13 cellular contexts compared by ENCODE assay signal in the genomic region with DNA sequence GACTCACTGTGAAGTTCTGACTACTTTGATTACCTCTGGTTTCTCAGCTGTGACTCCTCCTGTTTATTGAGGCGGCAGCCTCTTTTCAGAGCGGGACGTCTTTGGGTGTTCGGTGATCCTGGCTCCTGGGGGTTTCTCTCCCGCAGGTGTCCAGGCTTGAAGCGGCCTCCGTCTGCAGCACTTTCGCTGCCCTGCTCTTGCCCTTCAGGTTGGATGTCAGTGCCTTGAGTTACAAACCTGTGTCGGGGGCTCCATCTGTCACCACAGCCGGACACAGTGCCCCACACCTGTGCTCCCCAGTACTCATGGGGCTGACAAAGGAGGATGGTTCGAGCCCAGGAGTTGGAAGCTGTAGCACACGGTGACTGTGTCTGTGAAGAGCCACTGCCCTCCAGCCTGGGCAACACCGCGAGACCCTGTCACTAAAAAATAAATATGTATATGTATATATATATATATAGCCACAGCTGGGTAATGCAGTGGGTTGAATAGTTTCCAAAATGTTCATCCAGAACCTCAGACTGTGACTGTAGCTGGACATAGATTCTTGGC.
A peak's percentile ranks its signal among the peaks of the same experiment; 100 is the strongest.
DNase-seq lines count a peak whose midpoint lies in the region; ATAC-seq and TF ChIP-seq lines count a peak whose summit lies in the region.
"Had no signal": no experiment of that assay in that cellular context is flagged by ENCODE, and none has a peak within 500 bp of the region (broad histone marks: within the 10 kb centered on the region; RNA-seq: fewer than 3 reads in every experiment).

No MANE protein-coding gene starts in this region.

- no peak overlapping the region for H3K4me2 ChIP-seq in GM23338

- ATAC-seq in activated CD4-positive, alpha-beta T cell treated with anti-CD3 and anti-CD28 coated beads for 36 hours = no peak
- ATAC-seq in GM23338 = no peak
- no peak for ATAC-seq in activated CD8-positive, alpha-beta T cell treated with anti-CD3 and anti-CD28 coated beads for 36 hours
- no peak for ATAC-seq in naive thymus-derived CD4-positive, alpha-beta T cell
- ATAC-seq in GM19455 (IDR thresholded peaks at IDR 0.05; ENCODE audit: unreplicated experiment) = no peak
- ATAC-seq in HG03354 (IDR thresholded peaks at IDR 0.05; ENCODE audit: poor library complexity, severe bottlenecking, unreplicated experiment) = no peak
- ATAC-seq: gastrocnemius medialis had no signal

- no peaks in the 10 kb centered on the region for H3K36me3 Mint-ChIP-seq in activated CD4-positive, alpha-beta T cell treated with anti-CD3 and anti-CD28 coated beads for 36 hours (ENCODE audit: low read depth)
- no peaks in the 10 kb centered on the region for H3K36me3 Mint-ChIP-seq in GM23338 (ENCODE audit: low read depth)
- no peaks in the 10 kb centered on the region for H3K36me3 Mint-ChIP-seq in activated CD8-positive, alpha-beta T cell treated with anti-CD3 and anti-CD28 coated beads for 36 hours (ENCODE audit: low read depth)
- no peaks in the 10 kb centered on the region for H3K36me3 Mint-ChIP-seq in naive thymus-derived CD4-positive, alpha-beta T cell

- no peaks in the 10 kb centered on the region for H3K9me2 ChIP-seq in GM23338 (ENCODE audit: insufficient read depth)

- H3K9me3 ChIP-seq in naive thymus-derived CD4-positive, alpha-beta T cell (ENCODE audit: control insufficient read depth in 2 of 3, low read length in 3 of 3) = no peaks in the 10 kb centered on the region
- H3K9me3 ChIP-seq: gastrocnemius medialis, uterus had no signal

- H4K20me1 ChIP-seq in GM23338 (replicated peaks; ENCODE audit: insufficient read depth) = no peaks in the 10 kb centered on the region

- H3K4me1 ChIP-seq in GM23338 (ENCODE audit: insufficient read depth) = no peaks in the 10 kb centered on the region
- peaks cover 5 to 10% of the 10 kb centered on the region in 2 donors for H3K4me1 ChIP-seq in naive thymus-derived CD4-positive, alpha-beta T cell (ENCODE audit: control insufficient read depth in 2 of 2, insufficient read depth in 2 of 2, low read length in 2 of 2)
- H3K4me1 ChIP-seq: gastrocnemius medialis, uterus had no signal

- no peaks in the 10 kb centered on the region for H3K27me3 ChIP-seq in GM23338 (ENCODE audit: insufficient read depth)
- peaks cover 0 to 5% of the 10 kb centered on the region in 2 donors for H3K27me3 ChIP-seq in naive thymus-derived CD4-positive, alpha-beta T cell (ENCODE audit: control insufficient read depth in 2 of 2, insufficient read depth in 2 of 2, low read length in 2 of 2)
- H3K27me3 ChIP-seq: uterus had no signal

- H2AFZ ChIP-seq in GM23338 = no peak overlapping the region

- no peak for TF ChIP-seq CTCF in GM23338 (conservative IDR thresholded peaks at IDR 0.05; ENCODE audit: low read depth in 2 of 2)
- no peak for TF ChIP-seq CTCF in activated CD8-positive, alpha-beta T cell treated with anti-CD3 and anti-CD28 coated beads for 36 hours (IDR thresholded peaks at IDR 0.05)

- H3F3A ChIP-seq in GM23338 (replicated peaks; ENCODE audit: low read depth) = no peaks in the 10 kb centered on the region

- no peak overlapping the region for H3K4me3 ChIP-seq in GM23338
- peak overlapping the region; percentile 69 for H3K4me3 ChIP-seq in naive thymus-derived CD4-positive, alpha-beta T cell (ENCODE audit: low read length)
- H3K4me3 ChIP-seq: uterus had no signal

- no peak for DNase-seq in activated CD4-positive, alpha-beta T cell treated with anti-CD3 and anti-CD28 coated beads for 36 hours
- DNase-seq in activated CD4-positive, alpha-beta T cell treated with anti-CD3 and anti-CD28 coated beads, Interleukin-2, amount 50 U/mL, for 48 hours = no peak
- no peak for DNase-seq in GM23338 (ENCODE audit: low spot score)
- DNase-seq in activated CD8-positive, alpha-beta T cell treated with anti-CD3 and anti-CD28 coated beads for 36 hours = no peak
- DNase-seq in naive thymus-derived CD4-positive, alpha-beta T cell = no peak
- no peak for DNase-seq in NCI-H526 (lab: John Stamatoyannopoulos, UW)
- DNase-seq: gastrocnemius medialis, IMR-90, mesendoderm, NCI-H446, uterus had no signal

- no peaks in the 10 kb centered on the region for H3K79me2 ChIP-seq in GM23338 (replicated peaks; ENCODE audit: insufficient read depth)

- peaks cover 10% of the 10 kb centered on the region for H3K4me1 Mint-ChIP-seq in activated CD4-positive, alpha-beta T cell treated with anti-CD3 and anti-CD28 coated beads for 36 hours
- peaks cover 3% of the 10 kb centered on the region for H3K4me1 Mint-ChIP-seq in GM23338
- peaks cover 13% of the 10 kb centered on the region for H3K4me1 Mint-ChIP-seq in activated CD8-positive, alpha-beta T cell treated with anti-CD3 and anti-CD28 coated beads for 36 hours (ENCODE audit: low read depth)
- H3K4me1 Mint-ChIP-seq in naive thymus-derived CD4-positive, alpha-beta T cell = peaks cover 3 to 35% (median 24%) of the 10 kb centered on the region in 7 donors

- no peak overlapping the region for H3K27ac ChIP-seq in GM23338 (ENCODE audit: low read depth)
- H3K27ac ChIP-seq in naive thymus-derived CD4-positive, alpha-beta T cell (ENCODE audit: low read depth, low read length) = peak overlapping the region; percentile 65
- H3K27ac ChIP-seq: gastrocnemius medialis, uterus had no signal

- CTCF ChIA-PET in activated CD4-positive, alpha-beta T cell treated with anti-CD3 and anti-CD28 coated beads for 36 hours (lab: Charles Lee) = interaction anchor here (0.7 to 1.6 kb wide), 2 partner anchors 20 to 299 kb away, joined by 3 read pairs; no protein-coding TSS in a partner anchor
- CTCF ChIA-PET in activated CD8-positive, alpha-beta T cell treated with anti-CD3 and anti-CD28 coated beads for 36 hours (lab: Charles Lee) = interaction anchor here (1.0 to 2.1 kb wide), 2 partner anchors 16 to 67 kb away, joined by 4 read pairs; no protein-coding TSS in a partner anchor
- CTCF ChIA-PET in naive thymus-derived CD4-positive, alpha-beta T cell (lab: Charles Lee) = interaction anchor here (1.5 kb wide), 1 partner anchor 676 kb away, joined by 3 read pairs; no protein-coding TSS in a partner anchor

- peak overlapping the region; percentile 71 for H3K4me3 Mint-ChIP-seq in activated CD4-positive, alpha-beta T cell treated with anti-CD3 and anti-CD28 coated beads for 36 hours
- H3K4me3 Mint-ChIP-seq in GM23338 = peak overlapping the region; percentile 45; the same call in 1 of the 3 replicates
- H3K4me3 Mint-ChIP-seq in activated CD8-positive, alpha-beta T cell treated with anti-CD3 and anti-CD28 coated beads for 36 hours = peak overlapping the region; percentile 88
- H3K4me3 Mint-ChIP-seq in naive thymus-derived CD4-positive, alpha-beta T cell = peak overlapping the region; percentile 86 to 99 (median 96)

- H3K27me3 Mint-ChIP-seq in activated CD4-positive, alpha-beta T cell treated with anti-CD3 and anti-CD28 coated beads for 36 hours = peaks cover 22% of the 10 kb centered on the region
- H3K27me3 Mint-ChIP-seq in GM23338 (ENCODE audit: insufficient read depth, low read depth, poor library complexity) = peaks cover 13% of the 10 kb centered on the region
- H3K27me3 Mint-ChIP-seq in activated CD8-positive, alpha-beta T cell treated with anti-CD3 and anti-CD28 coated beads for 36 hours = peaks cover 20% of the 10 kb centered on the region
- H3K27me3 Mint-ChIP-seq in naive thymus-derived CD4-positive, alpha-beta T cell = peaks cover 10 to 32% (median 14%) of the 10 kb centered on the region in 5 donors

- POLR2A ChIA-PET in activated CD4-positive, alpha-beta T cell treated with anti-CD3 and anti-CD28 coated beads for 36 hours (lab: Charles Lee) = no interaction called here
- POLR2A ChIA-PET in activated CD8-positive, alpha-beta T cell treated with anti-CD3 and anti-CD28 coated beads for 36 hours (lab: Charles Lee) = interaction anchor here (0.6 kb wide), 1 partner anchor 18 kb away, joined by 3 read pairs; no protein-coding TSS in a partner anchor
- POLR2A ChIA-PET in naive thymus-derived CD4-positive, alpha-beta T cell (lab: Charles Lee) = no interaction called here

- peak overlapping the region; percentile 87 for H3K27ac Mint-ChIP-seq in activated CD4-positive, alpha-beta T cell treated with anti-CD3 and anti-CD28 coated beads for 36 hours
- no peak overlapping the region for H3K27ac Mint-ChIP-seq in GM23338
- peak overlapping the region; percentile 88 for H3K27ac Mint-ChIP-seq in activated CD8-positive, alpha-beta T cell treated with anti-CD3 and anti-CD28 coated beads for 36 hours
- peak overlapping the region; percentile 82 to 97 (median 93) for H3K27ac Mint-ChIP-seq in naive thymus-derived CD4-positive, alpha-beta T cell

- intact Hi-C loops in activated CD4-positive, alpha-beta T cell treated with anti-CD3 and anti-CD28 coated beads for 36 hours (cut with DNase I, micrococcal nuclease) = loop anchor here in 1 of 2 experiments (10.0 kb wide), 1 partner anchor 409 kb away; no protein-coding TSS in a partner anchor
- intact Hi-C loops in activated CD8-positive, alpha-beta T cell treated with anti-CD3 and anti-CD28 coated beads for 36 hours (cut with micrococcal nuclease) = no loop called here
- intact Hi-C loops in naive thymus-derived CD4-positive, alpha-beta T cell (cut with micrococcal nuclease) = loop anchor here in 1 of 2 donors (5.0 kb wide), 1 partner anchor 66 kb away; no protein-coding TSS in a partner anchor

- no peaks in the 10 kb centered on the region; the same call in 1 of the 2 replicates for H3K36me3 ChIP-seq in GM23338 (ENCODE audit: insufficient read depth)
- H3K36me3 ChIP-seq in naive thymus-derived CD4-positive, alpha-beta T cell (ENCODE audit: control insufficient read depth in 2 of 3, insufficient read depth in 3 of 3, low read length in 3 of 3) = no peaks in the 10 kb centered on the region
- H3K36me3 ChIP-seq: gastrocnemius medialis, uterus had no signal

- no peaks in the 10 kb centered on the region for H3K9me3 Mint-ChIP-seq in activated CD4-positive, alpha-beta T cell treated with anti-CD3 and anti-CD28 coated beads for 36 hours (ENCODE audit: low read depth)
- H3K9me3 Mint-ChIP-seq in GM23338 = no peaks in the 10 kb centered on the region
- H3K9me3 Mint-ChIP-seq in activated CD8-positive, alpha-beta T cell treated with anti-CD3 and anti-CD28 coated beads for 36 hours = no peaks in the 10 kb centered on the region
- H3K9me3 Mint-ChIP-seq in naive thymus-derived CD4-positive, alpha-beta T cell = no peaks in the 10 kb centered on the region

Comparison
In these comparisons a context has a peak if more than half of its experiments do, and no peak if none do; other contexts are left out.
1. H3K4me3 Mint-ChIP-seq: peak in every context shown above with its lines; median percentile 96 in naive thymus-derived CD4-positive, alpha-beta T cell; 88 in activated CD8-positive, alpha-beta T cell treated with anti-CD3 and anti-CD28 coated beads for 36 hours; 71 in activated CD4-positive, alpha-beta T cell treated with anti-CD3 and anti-CD28 coated beads for 36 hours; 45 in GM23338.